8 cellular contexts compared by ENCODE assay signal in genomic region chr14:91138511-91139359, GRCh38. TPM values are rescaled to one million over a fixed set of nuclear protein-coding genes. Genes with fewer than 3 reads are reported as not detected.
DNase-seq lines count a peak whose midpoint lies in the region; ATAC-seq lines count a peak whose summit lies in the region.

No MANE protein-coding gene starts in this region.

- H3K27me3 Mint-ChIP-seq in activated CD8-positive, alpha-beta T cell treated with anti-CD3 and anti-CD28 coated beads, Interleukin-2, amount 10 ng/mL, durations not matched to agents 7 days and 5 days (ENCODE audit: low read depth) = no peaks in the 10 kb centered on the region

- peaks cover 63% of the 10 kb centered on the region for H3K4me1 Mint-ChIP-seq in activated CD8-positive, alpha-beta T cell treated with anti-CD3 and anti-CD28 coated beads, Interleukin-2, amount 10 ng/mL, durations not matched to agents 7 days and 5 days (ENCODE audit: low read depth)

- H3K9me3 Mint-ChIP-seq in activated CD8-positive, alpha-beta T cell treated with anti-CD3 and anti-CD28 coated beads, Interleukin-2, amount 10 ng/mL, durations not matched to agents 7 days and 5 days (ENCODE audit: insufficient read depth) = no peaks in the 10 kb centered on the region

- DNase-seq in DMS 273 (lab: John Stamatoyannopoulos, UW; ENCODE audit: unreplicated experiment) (peak; percentile 80), DMS 273 treated with DMSO at 0.1 percent for 48 hours (lab: John Stamatoyannopoulos, UW) (no peak), NCI-H1092 treated with DMSO at 0.1 percent for 48 hours (lab: John Stamatoyannopoulos, UW) (peak; percentile 7), germinal center (ENCODE audit: low spot score) (peak; percentile 41)
- DNase-seq in activated CD8-positive, alpha-beta T cell treated with anti-CD3 and anti-CD28 coated beads, Interleukin-2, amount 10 ng/mL, durations not matched to agents 7 days and 5 days = peak; percentile 71
- peak; percentile 20 to 21 for DNase-seq in stimulated activated CD4-positive, alpha-beta T cell treated with anti-CD3 and anti-CD28 coated beads, Interleukin-4, amount 100 ng/mL, for 4 hours

- POLR2A ChIA-PET in activated CD8-positive, alpha-beta T cell treated with anti-CD3 and anti-CD28 coated beads, Interleukin-2, amount 10 ng/mL, durations not matched to agents 7 days and 5 days (lab: Charles Lee) = interaction anchor here (2.1 to 2.7 kb wide), 2 partner anchors 24 to 79 kb away, joined by 12 to 13 read pairs; partner anchors contain the start of genes DGLUCY and RPS6KA5

- no peak overlapping the region for H3K4me3 Mint-ChIP-seq in activated CD8-positive, alpha-beta T cell treated with anti-CD3 and anti-CD28 coated beads, Interleukin-2, amount 10 ng/mL, durations not matched to agents 7 days and 5 days

- peak overlapping the region; percentile 23 for H3K27ac Mint-ChIP-seq in activated CD8-positive, alpha-beta T cell treated with anti-CD3 and anti-CD28 coated beads, Interleukin-2, amount 10 ng/mL, durations not matched to agents 7 days and 5 days

- peak; percentile 38 for ATAC-seq in activated CD8-positive, alpha-beta T cell treated with anti-CD3 and anti-CD28 coated beads, Interleukin-2, amount 10 ng/mL, durations not matched to agents 7 days and 5 days
- ATAC-seq in HG03520 (IDR thresholded peaks at IDR 0.05; ENCODE audit: unreplicated experiment) (no peak), HG02763 (IDR thresholded peaks at IDR 0.05; ENCODE audit: unreplicated experiment) (no peak)

- peaks cover 63% of the 10 kb centered on the region for H3K36me3 Mint-ChIP-seq in activated CD8-positive, alpha-beta T cell treated with anti-CD3 and anti-CD28 coated beads, Interleukin-2, amount 10 ng/mL, durations not matched to agents 7 days and 5 days (ENCODE audit: low read depth)

- CTCF ChIA-PET in activated CD8-positive, alpha-beta T cell treated with anti-CD3 and anti-CD28 coated beads, Interleukin-2, amount 10 ng/mL, durations not matched to agents 7 days and 5 days (lab: Charles Lee) = interaction anchor here (0.6 to 2.9 kb wide), 22 partner anchors 10 to 738 kb away, joined by 3 to 35 read pairs (median 4); partner anchors contain the start of genes DGLUCY and GPR68

RNA-seq across cellular contexts. Expression of gene DGLUCY, which starts 24.9 kb away (rescaled TPM):
- 100 to 1,000 TPM; 111 to 119 TPM for total RNA-seq in activated CD8-positive, alpha-beta T cell treated with anti-CD3 and anti-CD28 coated beads, Interleukin-2, amount 10 ng/mL, durations not matched to agents 7 days and 5 days
